In the genomic region with DNA sequence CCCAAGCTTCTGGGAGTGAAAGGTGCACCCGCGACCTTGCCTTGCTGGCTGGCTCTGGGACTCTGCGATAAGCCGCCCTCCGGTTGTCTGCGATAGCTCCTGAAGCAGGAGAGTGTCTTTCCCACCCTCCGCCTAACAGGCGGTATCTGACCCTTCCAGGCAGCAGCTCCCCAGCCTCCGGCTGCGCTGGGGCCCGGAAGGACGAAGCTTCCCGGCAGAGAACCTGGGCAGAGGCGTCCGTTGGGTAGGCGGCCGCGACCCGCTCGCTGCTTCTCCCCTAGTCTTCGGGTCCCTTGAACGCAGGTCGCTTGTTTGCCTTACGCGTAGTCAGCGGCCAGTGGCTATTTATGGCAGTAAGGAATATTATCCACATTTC, we compare ENCODE assay signal across 1 cellular context.
TF ChIP-seq lines count a peak whose summit lies in the region.

No MANE protein-coding gene starts in this region.

TF ChIP-seq in K562, 482 proteins besides CTCF, POLR2A, EP300 and RAD21 (continued from another document and continues in another):
- TF ChIP-seq, protein P1, sequence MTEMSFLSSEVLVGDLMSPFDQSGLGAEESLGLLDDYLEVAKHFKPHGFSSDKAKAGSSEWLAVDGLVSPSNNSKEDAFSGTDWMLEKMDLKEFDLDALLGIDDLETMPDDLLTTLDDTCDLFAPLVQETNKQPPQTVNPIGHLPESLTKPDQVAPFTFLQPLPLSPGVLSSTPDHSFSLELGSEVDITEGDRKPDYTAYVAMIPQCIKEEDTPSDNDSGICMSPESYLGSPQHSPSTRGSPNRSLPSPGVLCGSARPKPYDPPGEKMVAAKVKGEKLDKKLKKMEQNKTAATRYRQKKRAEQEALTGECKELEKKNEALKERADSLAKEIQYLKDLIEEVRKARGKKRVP (CRISPR knock-in tag; IDR thresholded peaks at IDR 0.05): no peak
- TF ChIP-seq SMARCC2 (IDR thresholded peaks at IDR 0.05; ENCODE audit: low read depth) (peak; percentile 42; the same call in 1 of the 2 replicates), NR4A1 (CRISPR knock-in tag; IDR thresholded peaks at IDR 0.05) (no peak), NR4A1 (tag; IDR thresholded peaks at IDR 0.05) (peak; percentile 73), PHB2 (IDR thresholded peaks at IDR 0.05; ENCODE audit: low read depth) (peak; percentile 80), ZNF407 (IDR thresholded peaks at IDR 0.05; ENCODE audit: low read depth) (no peak), GATA2 (CRISPR knock-in tag; IDR thresholded peaks at IDR 0.05) (peak; percentile 92), LEF1 (IDR thresholded peaks at IDR 0.05) (peak; percentile 56; the same call in 1 of the 2 replicates), NFE2 (IDR thresholded peaks at IDR 0.05; ENCODE audit: low read depth) (0 out of 2 replicates have a peak, but pooled peaks have one; percentile 2), POLR3A (IDR thresholded peaks at IDR 0.05; ENCODE audit: borderline replicate concordance, extremely low read depth, insufficient read depth, insufficient read length) (no peak), TAF1 (IDR thresholded peaks at IDR 0.05; ENCODE audit: control insufficient read depth, extremely low read depth, insufficient read depth, low read length, severe bottlenecking) (peak; percentile 78), NFRKB (IDR thresholded peaks at IDR 0.05; ENCODE audit: low read depth) (0 out of 2 replicates have a peak, but pooled peaks have one; percentile 64), USF2 (CRISPR knock-in tag; IDR thresholded peaks at IDR 0.05) (no peak), NFIC (IDR thresholded peaks at IDR 0.05) (peak; percentile 90), BCOR (IDR thresholded peaks at IDR 0.05) (peak; percentile 75; the same call in 1 of the 2 replicates), ZBED1 (IDR thresholded peaks at IDR 0.05) (peak; percentile 45; the same call in 1 of the 2 replicates), ZNF79 (CRISPR knock-in tag; IDR thresholded peaks at IDR 0.05; ENCODE audit: low read depth) (no peak), ARID1B (IDR thresholded peaks at IDR 0.05) (peak; percentile 97), ZNF584 (CRISPR knock-in tag; IDR thresholded peaks at IDR 0.05; ENCODE audit: low read depth) (peak; percentile 78; the same call in 1 of the 2 replicates), CHAMP1 (IDR thresholded peaks at IDR 0.05) (peak; percentile 62; the same call in 1 of the 2 replicates), MTA2 (IDR thresholded peaks at IDR 0.05; ENCODE audit: low read depth) (peak; percentile 89), GTF2F1 (IDR thresholded peaks at IDR 0.05; ENCODE audit: low read depth, low read length) (0 out of 2 replicates have a peak, but pooled peaks have one; percentile 6), YY1 (IDR thresholded peaks at IDR 0.05; ENCODE audit: borderline replicate concordance in 1 of 3, control insufficient read depth in 1 of 3, extremely low read depth in 1 of 3, insufficient read depth in 3 of 3, insufficient read length in 1 of 3, insufficient replicate concordance in 2 of 3, low read depth in 1 of 3, low read length in 2 of 3) (peak in 2 of 3 experiments; percentile 14 to 34), TEAD4 (IDR thresholded peaks at IDR 0.05; ENCODE audit: low read length) (peak; percentile 96), TEAD4 (CRISPR knock-in tag; IDR thresholded peaks at IDR 0.05; ENCODE audit: borderline replicate concordance) (no peak), PYGO2 (tag; IDR thresholded peaks at IDR 0.05) (no peak), SMARCA4 (IDR thresholded peaks at IDR 0.05) (peak; percentile 92), ZNF766 (CRISPR knock-in tag; conservative IDR thresholded peaks at IDR 0.05) (peak; percentile 40; the same call in 1 of the 2 replicates), TCF3 (CRISPR knock-in tag; IDR thresholded peaks at IDR 0.05) (peak; percentile 96), ZSCAN29 (IDR thresholded peaks at IDR 0.05) (no peak), ZNF175 (CRISPR knock-in tag; IDR thresholded peaks at IDR 0.05; ENCODE audit: low read depth) (peak; percentile 65; the same call in 1 of the 2 replicates), DPF2 (IDR thresholded peaks at IDR 0.05) (peak; percentile 91), HLTF (IDR thresholded peaks at IDR 0.05) (0 out of 2 replicates have a peak, but pooled peaks have one; percentile 26), CREB1 (IDR thresholded peaks at IDR 0.05) (peak; percentile 64), CREB1 (CRISPR knock-in tag; IDR thresholded peaks at IDR 0.05) (no peak), ETV5 (CRISPR knock-in tag; IDR thresholded peaks at IDR 0.05; ENCODE audit: low read depth) (0 out of 2 replicates have a peak, but pooled peaks have one; percentile 23), ZNF184 (CRISPR knock-in tag; IDR thresholded peaks at IDR 0.05) (no peak), SREBF2 (CRISPR knock-in tag; IDR thresholded peaks at IDR 0.05) (no peak)
- TF ChIP-seq, protein P2, sequence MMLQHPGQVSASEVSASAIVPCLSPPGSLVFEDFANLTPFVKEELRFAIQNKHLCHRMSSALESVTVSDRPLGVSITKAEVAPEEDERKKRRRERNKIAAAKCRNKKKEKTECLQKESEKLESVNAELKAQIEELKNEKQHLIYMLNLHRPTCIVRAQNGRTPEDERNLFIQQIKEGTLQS (IDR thresholded peaks at IDR 0.05): no peak
- TF ChIP-seq, protein P2 (CRISPR knock-in tag; conservative IDR thresholded peaks at IDR 0.05): 0 out of 2 replicates have a peak, but pooled peaks have one; percentile 36
- TF ChIP-seq, protein P3, sequence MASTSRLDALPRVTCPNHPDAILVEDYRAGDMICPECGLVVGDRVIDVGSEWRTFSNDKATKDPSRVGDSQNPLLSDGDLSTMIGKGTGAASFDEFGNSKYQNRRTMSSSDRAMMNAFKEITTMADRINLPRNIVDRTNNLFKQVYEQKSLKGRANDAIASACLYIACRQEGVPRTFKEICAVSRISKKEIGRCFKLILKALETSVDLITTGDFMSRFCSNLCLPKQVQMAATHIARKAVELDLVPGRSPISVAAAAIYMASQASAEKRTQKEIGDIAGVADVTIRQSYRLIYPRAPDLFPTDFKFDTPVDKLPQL (IDR thresholded peaks at IDR 0.05; ENCODE audit: extremely low read depth, insufficient read length): no peak
- TF ChIP-seq, protein P4, sequence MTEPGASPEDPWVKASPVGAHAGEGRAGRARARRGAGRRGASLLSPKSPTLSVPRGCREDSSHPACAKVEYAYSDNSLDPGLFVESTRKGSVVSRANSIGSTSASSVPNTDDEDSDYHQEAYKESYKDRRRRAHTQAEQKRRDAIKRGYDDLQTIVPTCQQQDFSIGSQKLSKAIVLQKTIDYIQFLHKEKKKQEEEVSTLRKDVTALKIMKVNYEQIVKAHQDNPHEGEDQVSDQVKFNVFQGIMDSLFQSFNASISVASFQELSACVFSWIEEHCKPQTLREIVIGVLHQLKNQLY (CRISPR knock-in tag; conservative IDR thresholded peaks at IDR 0.05): no peak
- TF ChIP-seq, protein P5, sequence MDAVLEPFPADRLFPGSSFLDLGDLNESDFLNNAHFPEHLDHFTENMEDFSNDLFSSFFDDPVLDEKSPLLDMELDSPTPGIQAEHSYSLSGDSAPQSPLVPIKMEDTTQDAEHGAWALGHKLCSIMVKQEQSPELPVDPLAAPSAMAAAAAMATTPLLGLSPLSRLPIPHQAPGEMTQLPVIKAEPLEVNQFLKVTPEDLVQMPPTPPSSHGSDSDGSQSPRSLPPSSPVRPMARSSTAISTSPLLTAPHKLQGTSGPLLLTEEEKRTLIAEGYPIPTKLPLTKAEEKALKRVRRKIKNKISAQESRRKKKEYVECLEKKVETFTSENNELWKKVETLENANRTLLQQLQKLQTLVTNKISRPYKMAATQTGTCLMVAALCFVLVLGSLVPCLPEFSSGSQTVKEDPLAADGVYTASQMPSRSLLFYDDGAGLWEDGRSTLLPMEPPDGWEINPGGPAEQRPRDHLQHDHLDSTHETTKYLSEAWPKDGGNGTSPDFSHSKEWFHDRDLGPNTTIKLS (IDR thresholded peaks at IDR 0.05; ENCODE audit: borderline replicate concordance, low read depth): peak; percentile 42; the same call in 1 of the 2 replicates
- TF ChIP-seq, protein P6, sequence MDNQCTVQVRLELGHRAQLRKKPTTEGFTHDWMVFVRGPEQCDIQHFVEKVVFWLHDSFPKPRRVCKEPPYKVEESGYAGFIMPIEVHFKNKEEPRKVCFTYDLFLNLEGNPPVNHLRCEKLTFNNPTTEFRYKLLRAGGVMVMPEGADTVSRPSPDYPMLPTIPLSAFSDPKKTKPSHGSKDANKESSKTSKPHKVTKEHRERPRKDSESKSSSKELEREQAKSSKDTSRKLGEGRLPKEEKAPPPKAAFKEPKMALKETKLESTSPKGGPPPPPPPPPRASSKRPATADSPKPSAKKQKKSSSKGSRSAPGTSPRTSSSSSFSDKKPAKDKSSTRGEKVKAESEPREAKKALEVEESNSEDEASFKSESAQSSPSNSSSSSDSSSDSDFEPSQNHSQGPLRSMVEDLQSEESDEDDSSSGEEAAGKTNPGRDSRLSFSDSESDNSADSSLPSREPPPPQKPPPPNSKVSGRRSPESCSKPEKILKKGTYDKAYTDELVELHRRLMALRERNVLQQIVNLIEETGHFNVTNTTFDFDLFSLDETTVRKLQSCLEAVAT (IDR thresholded peaks at IDR 0.05): 0 out of 4 replicates have a peak, but pooled peaks of 1 of the 2 experiments have one; percentile 27
